ENCODE assay signal across 2 cellular contexts in genomic region chr6:71410164-71410566, GRCh38.
TF ChIP-seq lines count a peak whose summit lies in the region.

No MANE protein-coding gene starts in this region.

TF ChIP-seq in GM12878, 131 proteins besides CTCF, POLR2A, EP300 and RAD21 (continued from another document):
- TF ChIP-seq ZBTB40 (IDR thresholded peaks at IDR 0.05; ENCODE audit: borderline replicate concordance) (peak; percentile 56; the same call in 1 of the 2 replicates), ZNF384 (IDR thresholded peaks at IDR 0.05; ENCODE audit: borderline replicate concordance, low read depth, low read length) (0 out of 2 replicates have a peak, but pooled peaks have one; percentile 19), RBBP5 (conservative IDR thresholded peaks at IDR 0.05) (no peak)

TF ChIP-seq in SK-N-SH treated with all-trans-retinoic acid at 6 μM for 48 hours, 23 proteins besides CTCF, POLR2A, EP300 and RAD21 (continued from another document):
- TF ChIP-seq ISL1 (CRISPR knock-in tag; IDR thresholded peaks at IDR 0.05), result no peak
- TF ChIP-seq ZNF70 (CRISPR knock-in tag; IDR thresholded peaks at IDR 0.05), result no peak
TF ChIP-seq in SK-N-SH treated with all-trans-retinoic acid at 6 μM for 48 hours: peak in this region for 0.
